In genomic region chr17:73163043-73163442, GRCh38 we compare ENCODE assay signal across 1 cellular context.
TF ChIP-seq lines count a peak whose summit lies in the region.

No MANE protein-coding gene starts in this region.

TF ChIP-seq in GM23338, 12 proteins besides CTCF, POLR2A, EP300 and RAD21 (continued from another document):
- TF ChIP-seq ZNF462 (CRISPR knock-in tag; IDR thresholded peaks at IDR 0.05) (no peak), EZH2phosphoT487 (IDR thresholded peaks at IDR 0.05; ENCODE audit: unreplicated experiment) (no peak), EZH2 (IDR thresholded peaks at IDR 0.05; ENCODE audit: low read depth, unreplicated experiment) (no peak), ZNF114 (CRISPR knock-in tag; IDR thresholded peaks at IDR 0.05) (no peak)
